Comparison of ENCODE assay signal across 9 cellular contexts in genomic region chr4:173506780-173507211, GRCh38. TPM values are rescaled to one million over a fixed set of nuclear protein-coding genes. Genes with fewer than 3 reads are reported as not detected.
A peak's percentile ranks its signal among the peaks of the same experiment; 100 is the strongest.
DNase-seq lines count a peak whose midpoint lies in the region; ATAC-seq and TF ChIP-seq lines count a peak whose summit lies in the region.
"Had no signal": no experiment of that assay in that cellular context is flagged by ENCODE, and none has a peak within 500 bp of the region (broad histone marks: within the 10 kb centered on the region; RNA-seq: fewer than 3 reads in every experiment).

No MANE protein-coding gene starts in this region.

- H3K27me3 ChIP-seq in tibial nerve: peaks cover 0 to 93% of the 10 kb centered on the region in 2 donors

- H3K4me3 Mint-ChIP-seq in mesothelial cell of epicardium: peak overlapping the region; percentile 56
- H3K4me3 Mint-ChIP-seq in activated naive CD4-positive, alpha-beta T cell treated with anti-CD3 and anti-CD28 coated beads, Interleukin-2, amount 10 ng/mL, durations not matched to agents 7 days and 5 days: no peak overlapping the region

- H3K4me3 ChIP-seq in astrocyte of the spinal cord (ENCODE audit: low read depth, low read length): peak overlapping the region; percentile 5
- no peak overlapping the region for H3K4me3 ChIP-seq in foreskin fibroblast (ENCODE audit: low read depth in 1 of 2, low read length in 2 of 2)
- H3K4me3 ChIP-seq in tibial nerve: peak overlapping the region in 2 of 4 donors; percentile 3 to 40

- H3K36me3 ChIP-seq in tibial nerve: peaks cover 0 to 11% (median 0%) of the 10 kb centered on the region in 3 donors

- peaks cover 54% of the 10 kb centered on the region for H3K4me1 Mint-ChIP-seq in mesothelial cell of epicardium
- peaks cover 42% of the 10 kb centered on the region for H3K4me1 Mint-ChIP-seq in activated naive CD4-positive, alpha-beta T cell treated with anti-CD3 and anti-CD28 coated beads, Interleukin-2, amount 10 ng/mL, durations not matched to agents 7 days and 5 days

- in situ Hi-C loops in astrocyte of the spinal cord (cut with HindIII; ENCODE audit: low sequenced_read_pairs): no loop called here

- H3K36me3 Mint-ChIP-seq in mesothelial cell of epicardium: peaks cover 10% of the 10 kb centered on the region
- peaks cover 16% of the 10 kb centered on the region for H3K36me3 Mint-ChIP-seq in activated naive CD4-positive, alpha-beta T cell treated with anti-CD3 and anti-CD28 coated beads, Interleukin-2, amount 10 ng/mL, durations not matched to agents 7 days and 5 days

- H3K9me3 ChIP-seq in tibial nerve: peaks cover 0 to 8% (median 0%) of the 10 kb centered on the region in 4 donors

- POLR2A ChIA-PET in GM10248 (lab: Yijun Ruan, JAX): no interaction called here

- H3K9me3 Mint-ChIP-seq in mesothelial cell of epicardium: no peaks in the 10 kb centered on the region
- H3K9me3 Mint-ChIP-seq in activated naive CD4-positive, alpha-beta T cell treated with anti-CD3 and anti-CD28 coated beads, Interleukin-2, amount 10 ng/mL, durations not matched to agents 7 days and 5 days: peaks cover under 1% of the 10 kb centered on the region

- TF ChIP-seq CTCF in GM10248 (IDR thresholded peaks at IDR 0.05; ENCODE audit: control extremely low read depth, extremely low read depth, low read depth, missing control alignments) (no peak), astrocyte of the spinal cord (IDR thresholded peaks at IDR 0.05; ENCODE audit: low read depth, low read length) (no peak), mesothelial cell of epicardium (IDR thresholded peaks at IDR 0.05; ENCODE audit: unreplicated experiment) (no peak), foreskin fibroblast (IDR thresholded peaks at IDR 0.05; ENCODE audit: low read depth, low read length) (no peak), tibial nerve (IDR thresholded peaks at IDR 0.05) (no peak)

- ATAC-seq in HG02610 (IDR thresholded peaks at IDR 0.05; ENCODE audit: unreplicated experiment): peak; percentile 4

- 19 to 26% methylated on average over 24 to 26 of the region's 26 CpGs for WGBS in tibial nerve, 2 donors

- no peak overlapping the region for H3K27ac ChIP-seq in tibial nerve

- DNase-seq in GM10248 (ENCODE audit: extremely low spot score): peak; percentile 34
- DNase-seq in astrocyte of the spinal cord (ENCODE audit: low read depth, low spot score): no peak
- DNase-seq in mesothelial cell of epicardium (ENCODE audit: low spot score in 2 of 2, unreplicated experiment in 2 of 2): peak in 1 of 2 experiments; percentile 38
- DNase-seq in foreskin fibroblast: no peak
- no peak for DNase-seq in tibial nerve (ENCODE audit: low spot score in 2 of 2)
- DNase-seq in stimulated activated naive CD4-positive, alpha-beta T cell (lab: John Stamatoyannopoulos, UW): no peak
- DNase-seq in activated naive CD4-positive, alpha-beta T cell treated with anti-CD3 and anti-CD28 coated beads, Interleukin-2, amount 10 ng/mL, durations not matched to agents 7 days and 5 days: no peak

- H3K4me1 ChIP-seq in tibial nerve: peaks cover 0 to 36% (median 4%) of the 10 kb centered on the region in 4 donors

- CTCF ChIA-PET in GM10248 (lab: Yijun Ruan, JAX): interaction anchor here (1.1 to 3.5 kb wide), 11 partner anchors 8 to 647 kb away, joined by 3 to 19 read pairs (median 9); no protein-coding TSS in a partner anchor
- CTCF ChIA-PET in activated naive CD4-positive, alpha-beta T cell treated with anti-CD3 and anti-CD28 coated beads, Interleukin-2, amount 10 ng/mL, durations not matched to agents 7 days and 5 days (lab: Charles Lee): interaction anchor here (1.7 kb wide), 1 partner anchor 13 kb away, joined by 6 read pairs; no protein-coding TSS in a partner anchor

- peak overlapping the region; percentile 64 for H3K27ac Mint-ChIP-seq in mesothelial cell of epicardium
- no peak overlapping the region for H3K27ac Mint-ChIP-seq in activated naive CD4-positive, alpha-beta T cell treated with anti-CD3 and anti-CD28 coated beads, Interleukin-2, amount 10 ng/mL, durations not matched to agents 7 days and 5 days

- H3K27me3 Mint-ChIP-seq in mesothelial cell of epicardium (ENCODE audit: low read depth): peaks cover 32% of the 10 kb centered on the region
- peaks cover 100% of the 10 kb centered on the region for H3K27me3 Mint-ChIP-seq in activated naive CD4-positive, alpha-beta T cell treated with anti-CD3 and anti-CD28 coated beads, Interleukin-2, amount 10 ng/mL, durations not matched to agents 7 days and 5 days

- no peak for TF ChIP-seq POLR2A in tibial nerve (IDR thresholded peaks at IDR 0.05)

- no peak for TF ChIP-seq EP300 in tibial nerve (IDR thresholded peaks at IDR 0.05)

RNA-seq across cellular contexts. Expression of gene HAND2, which starts 23.2 kb away (rescaled TPM):
- total RNA-seq in mesothelial cell of epicardium (32.8 to 34.3 TPM (median 33.3 TPM) in 3 replicates), tibial nerve (1 to 10 TPM; 1.9 to 5.1 (median 3.6) TPM)
- total RNA-seq: glomerular endothelial cell had no signal
